ENCODE assay signal across 9 cellular contexts in genomic region chr4:184382189-184382846, GRCh38.
A peak's percentile ranks its signal among the peaks of the same experiment; 100 is the strongest.
DNase-seq lines count a peak whose midpoint lies in the region; ATAC-seq lines count a peak whose summit lies in the region.
"Had no signal": no experiment of that assay in that cellular context is flagged by ENCODE, and none has a peak within 500 bp of the region (broad histone marks: within the 10 kb centered on the region; RNA-seq: fewer than 3 reads in every experiment).

No MANE protein-coding gene starts in this region.

- H3K4me1 Mint-ChIP-seq in activated CD4-positive, alpha-beta T cell treated with anti-CD3 and anti-CD28 coated beads, Interleukin-2, amount 10 ng/mL, durations not matched to agents 24 days and 14 days = peaks cover 59% of the 10 kb centered on the region
- peaks cover 83% of the 10 kb centered on the region for H3K4me1 Mint-ChIP-seq in stimulated activated naive CD8-positive, alpha-beta T cell treated with anti-CD3 and anti-CD28 coated beads, Interleukin-15, amount 100 ng/mL, for 72 hours

- H3K4me3 ChIP-seq in duodenal mucosa (ENCODE audit: low read depth in 1 of 2, low read length in 2 of 2) = peak overlapping the region; percentile 31 to 44
- no peak overlapping the region for H3K4me3 ChIP-seq in H7 (ENCODE audit: insufficient read depth, low read depth, low read length)

- peak overlapping the region; percentile 45 to 69 for H3K9ac ChIP-seq in duodenal mucosa (ENCODE audit: low read depth in 1 of 2, low read length in 2 of 2)

- peaks cover 7% of the 10 kb centered on the region for H3K9me3 Mint-ChIP-seq in activated CD4-positive, alpha-beta T cell treated with anti-CD3 and anti-CD28 coated beads, Interleukin-2, amount 10 ng/mL, durations not matched to agents 24 days and 14 days
- H3K9me3 Mint-ChIP-seq in stimulated activated naive CD8-positive, alpha-beta T cell treated with anti-CD3 and anti-CD28 coated beads, Interleukin-15, amount 100 ng/mL, for 72 hours = peaks cover 6 to 11% of the 10 kb centered on the region in 2 donors

- no peaks in the 10 kb centered on the region for H3K9me3 ChIP-seq in duodenal mucosa (ENCODE audit: control insufficient read depth in 1 of 2, low read length in 2 of 2)

- H3K36me3 Mint-ChIP-seq in activated CD4-positive, alpha-beta T cell treated with anti-CD3 and anti-CD28 coated beads, Interleukin-2, amount 10 ng/mL, durations not matched to agents 24 days and 14 days (ENCODE audit: low read depth) = peaks cover 53% of the 10 kb centered on the region

- peak overlapping the region; percentile 28 for H3K27ac ChIP-seq in duodenal mucosa (ENCODE audit: low read depth, low read length)

- H3K27me3 ChIP-seq in duodenal mucosa (ENCODE audit: control insufficient read depth in 1 of 2, insufficient read depth in 2 of 2, low read length in 2 of 2) (no peaks in the 10 kb centered on the region), H7 (ENCODE audit: control insufficient read depth, insufficient read depth, low read length) (no peaks in the 10 kb centered on the region)

- H3K27ac Mint-ChIP-seq in activated CD4-positive, alpha-beta T cell treated with anti-CD3 and anti-CD28 coated beads, Interleukin-2, amount 10 ng/mL, durations not matched to agents 24 days and 14 days = peak overlapping the region; percentile 48
- peak overlapping the region; percentile 21 to 79 for H3K27ac Mint-ChIP-seq in stimulated activated naive CD8-positive, alpha-beta T cell treated with anti-CD3 and anti-CD28 coated beads, Interleukin-15, amount 100 ng/mL, for 72 hours

- ATAC-seq in stimulated activated naive CD8-positive, alpha-beta T cell treated with anti-CD3 and anti-CD28 coated beads, Interleukin-15, amount 100 ng/mL, for 72 hours = peak; percentile 85
- ATAC-seq in GM21717 (IDR thresholded peaks at IDR 0.05; ENCODE audit: unreplicated experiment) = no peak

- intact Hi-C loops in activated CD4-positive, alpha-beta T cell treated with anti-CD3 and anti-CD28 coated beads, Interleukin-2, amount 10 ng/mL, durations not matched to agents 24 days and 14 days (cut with micrococcal nuclease) = loop anchor here (2.0 kb wide), 1 partner anchor 36 kb away; no protein-coding TSS in a partner anchor

- peak overlapping the region; percentile 72 for H3K4me3 Mint-ChIP-seq in activated CD4-positive, alpha-beta T cell treated with anti-CD3 and anti-CD28 coated beads, Interleukin-2, amount 10 ng/mL, durations not matched to agents 24 days and 14 days
- peak overlapping the region; percentile 54 to 79 for H3K4me3 Mint-ChIP-seq in stimulated activated naive CD8-positive, alpha-beta T cell treated with anti-CD3 and anti-CD28 coated beads, Interleukin-15, amount 100 ng/mL, for 72 hours

- H3K27me3 Mint-ChIP-seq in activated CD4-positive, alpha-beta T cell treated with anti-CD3 and anti-CD28 coated beads, Interleukin-2, amount 10 ng/mL, durations not matched to agents 24 days and 14 days = no peaks in the 10 kb centered on the region
- H3K27me3 Mint-ChIP-seq in stimulated activated naive CD8-positive, alpha-beta T cell treated with anti-CD3 and anti-CD28 coated beads, Interleukin-15, amount 100 ng/mL, for 72 hours = no peaks in the 10 kb centered on the region

- H3K4me1 ChIP-seq in duodenal mucosa (ENCODE audit: control insufficient read depth in 1 of 2, insufficient read depth in 2 of 2, low read length in 2 of 2) = peaks cover 58 to 62% of the 10 kb centered on the region in 2 donors

- H3K36me3 ChIP-seq in duodenal mucosa (ENCODE audit: control insufficient read depth in 1 of 2, insufficient read depth in 2 of 2, low read length in 2 of 2) = peaks cover 0 to 5% of the 10 kb centered on the region in 2 donors
- no peaks in the 10 kb centered on the region for H3K36me3 ChIP-seq in H7 (replicated peaks; ENCODE audit: control insufficient read depth, insufficient read depth, low read length)

- peak; percentile 71 for DNase-seq in activated CD4-positive, alpha-beta T cell treated with anti-CD3 and anti-CD28 coated beads, Interleukin-2, amount 10 ng/mL, durations not matched to agents 24 days and 14 days
- DNase-seq in activated CD4-positive, alpha-beta T cell treated with anti-CD3 and anti-CD28 coated beads for 1 hour = no peak
- DNase-seq in NCI-H187 treated with DMSO at 0.1 percent for 48 hours (lab: John Stamatoyannopoulos, UW) (peak; percentile 40), H7 (no peak), mucosa of gallbladder (ENCODE audit: low spot score) (no peak)
- DNase-seq in stimulated activated naive CD8-positive, alpha-beta T cell treated with anti-CD3 and anti-CD28 coated beads, Interleukin-15, amount 100 ng/mL, for 72 hours = peak; percentile 25 to 45
- DNase-seq: KG1 had no signal

Comparison
In these comparisons a context has a peak if more than half of its experiments do, and no peak if none do; other contexts are left out.
1. DNase-seq: peak in activated CD4-positive, alpha-beta T cell treated with anti-CD3 and anti-CD28 coated beads, Interleukin-2, amount 10 ng/mL, durations not matched to agents 24 days and 14 days (single experiment), NCI-H187 treated with DMSO at 0.1 percent for 48 hours (single experiment) and stimulated activated naive CD8-positive, alpha-beta T cell treated with anti-CD3 and anti-CD28 coated beads, Interleukin-15, amount 100 ng/mL, for 72 hours (2 of 2); none in activated CD4-positive, alpha-beta T cell treated with anti-CD3 and anti-CD28 coated beads for 1 hour (single experiment), H7 (single experiment) and mucosa of gallbladder (single experiment).